Comparison of ENCODE assay signal across 8 cellular contexts in genomic region chr9:35616681-35617459, GRCh38. TPM values are rescaled to one million over a fixed set of nuclear protein-coding genes. Genes with fewer than 3 reads are reported as not detected.
DNase-seq lines count a peak whose midpoint lies in the region; ATAC-seq and TF ChIP-seq lines count a peak whose summit lies in the region.

No MANE protein-coding gene starts in this region.

- no peaks in the 10 kb centered on the region for H3K9me2 ChIP-seq in PC-9 (ENCODE audit: insufficient read depth)

- BruUV-seq in PC-9 (replicated peaks; lab: Mats Ljungman, UMichigan) = no TSS peak

- no peaks in the 10 kb centered on the region for H4K20me1 ChIP-seq in PC-9 (ENCODE audit: insufficient read depth)

- H3F3A ChIP-seq in PC-9 (ENCODE audit: insufficient read depth, low read depth) = no peaks in the 10 kb centered on the region

- H3K36me3 ChIP-seq in PC-9 (ENCODE audit: low read depth) = no peaks in the 10 kb centered on the region

- ATAC-seq in HG03066 (IDR thresholded peaks at IDR 0.05; ENCODE audit: low read depth, unreplicated experiment) (peak; percentile 44), WTC11 (peak; percentile 80), GM19328 (IDR thresholded peaks at IDR 0.05; ENCODE audit: unreplicated experiment) (no peak)

- no peak overlapping the region for H2AFZ ChIP-seq in PC-9

- H3K4me1 ChIP-seq in PC-9 (replicated peaks; ENCODE audit: insufficient read depth) = no peaks in the 10 kb centered on the region

- DNase-seq in WTC11 (ENCODE audit: low spot score) = peak; percentile 66
- peak; percentile 78 for DNase-seq in chondrocyte (ENCODE audit: low spot score)
- DNase-seq in left kidney (ENCODE audit: low read depth, low spot score) = peak; percentile 83
- peak; percentile 69 for DNase-seq in stimulated activated CD4-positive, alpha-beta T cell treated with anti-CD3 and anti-CD28 coated beads, Interleukin-4, amount 100 ng/mL, for 24 hours
- no peak for DNase-seq in PC-9

- H3K9me3 Mint-ChIP-seq in WTC11 (no peaks in the 10 kb centered on the region), chondrocyte (ENCODE audit: low read depth) (no peaks in the 10 kb centered on the region)

- H3K4me3 Mint-ChIP-seq in WTC11 (peak overlapping the region; percentile 73), chondrocyte (ENCODE audit: unreplicated experiment) (peak overlapping the region; percentile 69)

- intact Hi-C loops in PC-9 (cut with micrococcal nuclease; ENCODE audit: unreplicated experiment) = no loop called here

- TF ChIP-seq CTCF in WTC11 (IDR thresholded peaks at IDR 0.05) = no peak
- TF ChIP-seq CTCF in chondrocyte (IDR thresholded peaks at IDR 0.05) = peak; percentile 39
- no peak for TF ChIP-seq CTCF in PC-9 (conservative IDR thresholded peaks at IDR 0.05)

- peaks cover 66% of the 10 kb centered on the region for H3K27me3 Mint-ChIP-seq in WTC11 (ENCODE audit: low read depth)
- H3K27me3 Mint-ChIP-seq in chondrocyte (ENCODE audit: low read depth) = peaks cover 26% of the 10 kb centered on the region

- POLR2A ChIA-PET in WTC11 (lab: Charles Lee) (interaction anchor here (0.7 to 1.5 kb wide), 5 partner anchors 9 to 73 kb away, joined by 3 to 4 read pairs (median 3); partner anchors contain the start of genes ARHGEF39 and TESK1), PC-9 (lab: Charles Lee; ENCODE audit: unreplicated experiment) (no interaction called here)

- H3K4me1 Mint-ChIP-seq in WTC11 (peaks cover 9% of the 10 kb centered on the region), chondrocyte (ENCODE audit: low read depth) (peaks cover 11% of the 10 kb centered on the region)

- H3K36me3 Mint-ChIP-seq in WTC11 = no peaks in the 10 kb centered on the region
- H3K36me3 Mint-ChIP-seq in chondrocyte (ENCODE audit: low read depth) = no peaks in the 10 kb centered on the region

- H3K4me3 ChIP-seq in GM08714 (ENCODE audit: low read length) (peak overlapping the region; percentile 44; the same call in 1 of the 2 replicates), PC-9 (no peak overlapping the region)

- H3K27ac ChIP-seq in PC-9 = no peak overlapping the region

- no peak overlapping the region for H3K27ac Mint-ChIP-seq in WTC11
- no peak overlapping the region for H3K27ac Mint-ChIP-seq in chondrocyte (ENCODE audit: unreplicated experiment)

- H3K79me2 ChIP-seq in PC-9 (ENCODE audit: low read depth) = no peaks in the 10 kb centered on the region

- H3K27me3 ChIP-seq in PC-9 (ENCODE audit: insufficient read depth, low read depth) = no peaks in the 10 kb centered on the region

- H3K9me3 ChIP-seq in PC-9 (ENCODE audit: insufficient read depth, low read depth) = no peaks in the 10 kb centered on the region

- no peak overlapping the region for H3K4me2 ChIP-seq in PC-9

- CTCF ChIA-PET in WTC11 (lab: Charles Lee) (interaction anchor here (0.6 to 3.2 kb wide), 23 partner anchors 8 to 1113 kb away, joined by 3 to 36 read pairs (median 4); partner anchors contain the start of genes ARHGEF39, CCDC107, GBA2 and RGP1), PC-9 (lab: Charles Lee) (no interaction called here)

TF ChIP-seq in WTC11, 78 proteins besides CTCF, POLR2A, EP300 and RAD21 (continues in another document):
- TF ChIP-seq ARID4B (CRISPR knock-in tag; IDR thresholded peaks at IDR 0.05; ENCODE audit: borderline replicate concordance) (peak; percentile 63; the same call in 1 of the 2 replicates), JUN (CRISPR knock-in tag; IDR thresholded peaks at IDR 0.05) (peak; percentile 26; the same call in 1 of the 2 replicates), E2F5 (CRISPR knock-in tag; IDR thresholded peaks at IDR 0.05) (0 out of 2 replicates have a peak, but pooled peaks have one; percentile 56), FOXJ3 (CRISPR knock-in tag; IDR thresholded peaks at IDR 0.05; ENCODE audit: borderline replicate concordance) (no peak), ZMAT4 (CRISPR knock-in tag; IDR thresholded peaks at IDR 0.05) (no peak), ZNF219 (CRISPR knock-in tag; IDR thresholded peaks at IDR 0.05; ENCODE audit: borderline replicate concordance) (0 out of 2 replicates have a peak, but pooled peaks have one; percentile 56), CREM (CRISPR knock-in tag; IDR thresholded peaks at IDR 0.05) (peak; percentile 69; the same call in 1 of the 2 replicates), FOXK1 (CRISPR knock-in tag; IDR thresholded peaks at IDR 0.05) (peak; percentile 37; the same call in 1 of the 2 replicates), ZBTB21 (CRISPR knock-in tag; IDR thresholded peaks at IDR 0.05; ENCODE audit: borderline replicate concordance) (peak; percentile 23; the same call in 1 of the 2 replicates)
- TF ChIP-seq, protein P1, sequence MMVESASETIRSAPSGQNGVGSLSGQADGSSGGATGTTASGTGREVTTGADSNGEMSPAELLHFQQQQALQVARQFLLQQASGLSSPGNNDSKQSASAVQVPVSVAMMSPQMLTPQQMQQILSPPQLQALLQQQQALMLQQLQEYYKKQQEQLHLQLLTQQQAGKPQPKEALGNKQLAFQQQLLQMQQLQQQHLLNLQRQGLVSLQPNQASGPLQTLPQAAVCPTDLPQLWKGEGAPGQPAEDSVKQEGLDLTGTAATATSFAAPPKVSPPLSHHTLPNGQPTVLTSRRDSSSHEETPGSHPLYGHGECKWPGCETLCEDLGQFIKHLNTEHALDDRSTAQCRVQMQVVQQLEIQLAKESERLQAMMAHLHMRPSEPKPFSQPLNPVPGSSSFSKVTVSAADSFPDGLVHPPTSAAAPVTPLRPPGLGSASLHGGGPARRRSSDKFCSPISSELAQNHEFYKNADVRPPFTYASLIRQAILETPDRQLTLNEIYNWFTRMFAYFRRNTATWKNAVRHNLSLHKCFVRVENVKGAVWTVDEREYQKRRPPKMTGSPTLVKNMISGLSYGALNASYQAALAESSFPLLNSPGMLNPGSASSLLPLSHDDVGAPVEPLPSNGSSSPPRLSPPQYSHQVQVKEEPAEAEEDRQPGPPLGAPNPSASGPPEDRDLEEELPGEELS (CRISPR knock-in tag; IDR thresholded peaks at IDR 0.05) = 0 out of 2 replicates have a peak, but pooled peaks have one; percentile 15
- TF ChIP-seq, protein P2, sequence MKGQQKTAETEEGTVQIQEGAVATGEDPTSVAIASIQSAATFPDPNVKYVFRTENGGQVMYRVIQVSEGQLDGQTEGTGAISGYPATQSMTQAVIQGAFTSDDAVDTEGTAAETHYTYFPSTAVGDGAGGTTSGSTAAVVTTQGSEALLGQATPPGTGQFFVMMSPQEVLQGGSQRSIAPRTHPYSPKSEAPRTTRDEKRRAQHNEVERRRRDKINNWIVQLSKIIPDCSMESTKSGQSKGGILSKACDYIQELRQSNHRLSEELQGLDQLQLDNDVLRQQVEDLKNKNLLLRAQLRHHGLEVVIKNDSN (CRISPR knock-in tag; IDR thresholded peaks at IDR 0.05) = 0 out of 2 replicates have a peak, but pooled peaks have one; percentile 20

RNA-seq across cellular contexts. Expression of gene CD72, which starts 1.3 kb away (rescaled TPM):
- total RNA-seq in WTC11 (2021) (2.9 to 4.6 TPM (median 4.5 TPM) in 3 replicates), chondrocyte (0.51 to 1.1 TPM (median 1.1 TPM) in 3 replicates), PC-9 (2021) (3.2 and 4.1 TPM in 2 replicates)

RNA-seq across cellular contexts. Expression of gene TESK1, which starts 11.8 kb away (rescaled TPM):
- total RNA-seq in WTC11 (2021) (18.9 to 20.4 TPM (median 19.3 TPM) in 3 replicates), chondrocyte (50.7 to 54.7 TPM (median 54.3 TPM) in 3 replicates), PC-9 (2021) (25.5 and 30.6 TPM in 2 replicates)

RNA-seq across cellular contexts. Expression of gene SIT1, which starts 33.9 kb away (rescaled TPM):
- 4.1 to 7.2 TPM (median 5.4 TPM) in 3 replicates for total RNA-seq in WTC11 (2021)
- total RNA-seq in chondrocyte = not detected in 3 replicates
- not detected in 2 replicates for total RNA-seq in PC-9 (2021)

RNA-seq across cellular contexts. Expression of gene RMRP, which starts 40.9 kb away (rescaled TPM):
- total RNA-seq in WTC11 (2021) (23,577 to 25,958 TPM (median 25,042 TPM) in 3 replicates), chondrocyte (11,782 to 13,339 TPM (median 12,386 TPM) in 3 replicates), PC-9 (2021) (13,432 and 13,506 TPM in 2 replicates)

RNA-seq across cellular contexts. Expression of gene CCDC107, which starts 41.2 kb away (rescaled TPM):
- total RNA-seq in WTC11 (2021) (10.8 to 14.7 TPM (median 14.1 TPM) in 3 replicates), chondrocyte (31.1 to 55.2 TPM (median 52.2 TPM) in 3 replicates), PC-9 (2021) (6.9 and 10.5 TPM in 2 replicates)

Comparison
In these comparisons a context has a peak if more than half of its experiments do, and no peak if none do; other contexts are left out.
1. DNase-seq: peak in WTC11 (single experiment), chondrocyte (single experiment), left kidney (single experiment) and stimulated activated CD4-positive, alpha-beta T cell treated with anti-CD3 and anti-CD28 coated beads, Interleukin-4, amount 100 ng/mL, for 24 hours (single experiment); none in PC-9 (0 of 2).